In the genomic region with DNA sequence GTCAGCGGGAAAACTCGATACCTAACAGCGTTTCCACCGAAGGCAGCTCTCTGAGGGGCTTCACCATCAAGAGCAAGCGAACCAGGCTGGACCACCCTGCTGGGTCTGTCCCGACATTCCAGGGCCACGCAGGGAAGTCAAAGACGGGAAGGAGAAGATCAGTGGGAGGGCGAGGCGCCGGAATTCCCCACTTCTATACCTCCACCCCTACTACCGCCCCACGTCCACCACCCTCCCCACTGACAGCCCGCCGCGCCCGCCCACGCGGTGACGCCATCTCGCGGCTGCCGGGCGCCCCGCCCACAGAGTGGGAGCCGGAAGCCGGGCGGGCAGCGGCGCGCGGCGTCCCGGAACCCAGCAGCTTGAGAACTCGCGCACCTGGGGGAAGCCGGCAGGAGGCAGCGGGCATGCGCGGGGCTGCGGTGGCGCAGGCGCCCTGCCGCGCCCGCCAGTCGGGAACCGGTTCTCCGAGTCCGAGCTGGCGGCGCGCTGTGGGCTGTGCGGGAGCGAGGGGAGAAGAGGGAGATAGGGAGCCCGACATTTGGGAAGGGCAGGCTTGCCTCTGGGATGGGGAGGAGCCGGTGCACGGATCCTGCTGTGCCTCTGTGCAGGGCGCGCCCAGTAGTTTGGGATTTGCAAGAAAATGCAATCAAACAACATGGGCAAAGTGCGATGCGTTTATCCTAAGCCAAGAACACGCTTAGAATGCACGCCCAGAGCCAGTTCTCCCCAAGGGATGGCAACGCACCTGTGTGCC, we compare ENCODE assay signal across 8 cellular contexts. TPM values are rescaled to one million over a fixed set of nuclear protein-coding genes. Genes with fewer than 3 reads are reported as not detected.
DNase-seq lines count a peak whose midpoint lies in the region; ATAC-seq and TF ChIP-seq lines count a peak whose summit lies in the region.

No MANE protein-coding gene starts in this region.

- H3K9me3 ChIP-seq in colonic mucosa: no peaks in the 10 kb centered on the region

- H3K27ac ChIP-seq in colonic mucosa: peak overlapping the region; percentile 97

- ATAC-seq in HG03378 (IDR thresholded peaks at IDR 0.05; ENCODE audit: unreplicated experiment): peak; percentile 44

- intact Hi-C loops in colonic mucosa (cut with DNase I): no loop called here

- no peaks in the 10 kb centered on the region; the same call in 1 of the 2 replicates for H3K27me3 ChIP-seq in BJ (ENCODE audit: control insufficient read depth, insufficient read depth, low read length)
- no peaks in the 10 kb centered on the region for H3K27me3 ChIP-seq in colonic mucosa

- peak overlapping the region; percentile 67 to 92 for H3K9ac ChIP-seq in colonic mucosa (ENCODE audit: low read depth in 2 of 2, low read length in 2 of 2)

- H3K4me3 ChIP-seq in BJ (ENCODE audit: low read depth, low read length): peak overlapping the region; percentile 58
- peak overlapping the region; percentile 54 for H3K4me3 ChIP-seq in colonic mucosa

- no peak for TF ChIP-seq CTCF in BJ (IDR thresholded peaks at IDR 0.05; ENCODE audit: insufficient read depth, low read depth, low read length)
- no peak for TF ChIP-seq CTCF in colonic mucosa (IDR thresholded peaks at IDR 0.05)

- H3K36me3 ChIP-seq in BJ (ENCODE audit: control insufficient read depth, insufficient read depth, low read length) (no peaks in the 10 kb centered on the region), colonic mucosa (no peaks in the 10 kb centered on the region)

- H3K4me1 ChIP-seq in colonic mucosa: no peaks in the 10 kb centered on the region

- POLR2A ChIA-PET in BJ (lab: Charles Lee): no interaction called here

- DNase-seq in BJ (ENCODE audit: low read depth) (no peak), GM19238 (ENCODE audit: insufficient read length, low spot score) (peak; percentile 73), NCI-H510A treated with DMSO at 0.1 percent for 48 hours (lab: John Stamatoyannopoulos, UW) (peak; percentile 54), colonic mucosa (peak; percentile 88), left kidney (ENCODE audit: low read depth, low spot score) (peak; percentile 96)
- peak; percentile 92 for DNase-seq in activated CD4-positive, alpha-beta T cell treated with anti-CD3 and anti-CD28 coated beads for 48 hours
- peak; percentile 92 to 93 for DNase-seq in stimulated activated CD4-positive, alpha-beta T cell treated with anti-CD3 and anti-CD28 coated beads, Interleukin-1b, Interleukin-23, amount 100 ng/mL, for 4 hours (ENCODE audit: low read depth in 2 of 2)

- CTCF ChIA-PET in BJ (lab: Yijun Ruan, JAX): interaction anchor here (0.8 kb wide), 1 partner anchor 90 kb away, joined by 4 read pairs; no protein-coding TSS in a partner anchor

RNA-seq across cellular contexts. Expression of a gene that starts 3.2 kb away (rescaled TPM):
- polyA plus RNA-seq in BJ (2011; rRNA removed): 14.4 and 17.8 TPM in 2 replicates
- 13.5 and 16.7 TPM in 2 replicates for polyA minus RNA-seq in BJ (2011; rRNA and poly(A)+ RNA removed)
- 10 to 100 TPM; 20.7 to 30.3 TPM for total RNA-seq in colonic mucosa
